Comparison of ENCODE assay signal across 7 cellular contexts in genomic region chr12:92145481-92145730, GRCh38. TPM values are rescaled to one million over a fixed set of nuclear protein-coding genes. Genes with fewer than 3 reads are reported as not detected.
DNase-seq lines count a peak whose midpoint lies in the region; ATAC-seq and TF ChIP-seq lines count a peak whose summit lies in the region.

No MANE protein-coding gene starts in this region.

- peak overlapping the region; percentile 95 for H3K27ac ChIP-seq in caudate nucleus (ENCODE audit: low read depth, low read length)
- H3K27ac ChIP-seq in mesodermal cell (ENCODE audit: low read depth, low read length, severe bottlenecking), result peak overlapping the region; percentile 91
- H3K27ac ChIP-seq in uterus, result peak overlapping the region; percentile 98 to 99

- no peak for TF ChIP-seq POLR2A in uterus (IDR thresholded peaks at IDR 0.05)

- intact Hi-C loops in uterus (cut with DNase I; ENCODE audit: low total_unique reads), result loop anchor here (5.0 to 10.0 kb wide), 2 partner anchors 427 to 761 kb away; no protein-coding TSS in a partner anchor

- 0% methylated on average over 5 to 21 of the region's 28 CpGs for WGBS in mesodermal cell (ENCODE audit: insufficient coverage in 2 of 2), 2 experiments

- TF ChIP-seq CTCF in uterus (IDR thresholded peaks at IDR 0.05), result no peak

- H3K4me1 ChIP-seq in mesodermal cell (ENCODE audit: control insufficient read depth, insufficient read depth, low read length, poor library complexity, severe bottlenecking), result peaks cover 15% of the 10 kb centered on the region
- no peaks in the 10 kb centered on the region for H3K4me1 ChIP-seq in uterus

- H3K36me3 ChIP-seq in mesodermal cell (ENCODE audit: control insufficient read depth, insufficient read depth, low read length), result peaks cover 27% of the 10 kb centered on the region
- no peaks in the 10 kb centered on the region for H3K36me3 ChIP-seq in uterus

- no peaks in the 10 kb centered on the region for H3K27me3 ChIP-seq in uterus

- H3K4me3 ChIP-seq in mesodermal cell (ENCODE audit: extremely low read depth, insufficient read depth, low read length, poor library complexity, severe bottlenecking), result peak overlapping the region; percentile 96
- peak overlapping the region; percentile 84 to 93 for H3K4me3 ChIP-seq in uterus

- no peak for TF ChIP-seq EP300 in Ishikawa (IDR thresholded peaks at IDR 0.05; ENCODE audit: borderline replicate concordance)

- DNase-seq in caudate nucleus (lab: John Stamatoyannopoulos, UW) (peak in 4 of 61 donors; percentile 44 to 82 (median 52)), uterus (peak in 1 of 2 donors; percentile 43), SKM-1 treated with dmso at 0.1 percent for 144 hours (lab: John Stamatoyannopoulos, UW; ENCODE audit: unreplicated experiment) (no peak), RKO (ENCODE audit: low spot score) (no peak)

- TF ChIP-seq RAD21 in Ishikawa (IDR thresholded peaks at IDR 0.05; ENCODE audit: low read depth), result no peak

- peak; percentile 1 for ATAC-seq in GM21447 (IDR thresholded peaks at IDR 0.05; ENCODE audit: unreplicated experiment)

- H3K9me3 ChIP-seq in mesodermal cell (ENCODE audit: control insufficient read depth, low read length), result no peaks in the 10 kb centered on the region
- no peaks in the 10 kb centered on the region for H3K9me3 ChIP-seq in uterus

TF ChIP-seq in Ishikawa, 13 proteins besides CTCF, POLR2A, EP300 and RAD21:
- TF ChIP-seq NFIC (IDR thresholded peaks at IDR 0.05), result 0 out of 2 replicates have a peak, but pooled peaks have one; percentile 10
- TF ChIP-seq USF1 (IDR thresholded peaks at IDR 0.05), result no peak
TF ChIP-seq in Ishikawa: peak in this region for 1.

RNA-seq across cellular contexts. Expression of gene BTG1, which starts 0.2 kb away (rescaled TPM):
- 57.9 TPM for polyA plus RNA-seq in mesodermal cell (2013, experiment 1 of 2)
- polyA plus RNA-seq in mesodermal cell (2013, experiment 2 of 2), result 48.3 TPM
- 100 to 1,000 TPM in 1 of 4 donors, 10 to 100 TPM in 3; 40.4 to 214 (median 70.1) TPM for total RNA-seq in uterus
